Comparison of ENCODE assay signal across 11 cellular contexts in the genomic region with DNA sequence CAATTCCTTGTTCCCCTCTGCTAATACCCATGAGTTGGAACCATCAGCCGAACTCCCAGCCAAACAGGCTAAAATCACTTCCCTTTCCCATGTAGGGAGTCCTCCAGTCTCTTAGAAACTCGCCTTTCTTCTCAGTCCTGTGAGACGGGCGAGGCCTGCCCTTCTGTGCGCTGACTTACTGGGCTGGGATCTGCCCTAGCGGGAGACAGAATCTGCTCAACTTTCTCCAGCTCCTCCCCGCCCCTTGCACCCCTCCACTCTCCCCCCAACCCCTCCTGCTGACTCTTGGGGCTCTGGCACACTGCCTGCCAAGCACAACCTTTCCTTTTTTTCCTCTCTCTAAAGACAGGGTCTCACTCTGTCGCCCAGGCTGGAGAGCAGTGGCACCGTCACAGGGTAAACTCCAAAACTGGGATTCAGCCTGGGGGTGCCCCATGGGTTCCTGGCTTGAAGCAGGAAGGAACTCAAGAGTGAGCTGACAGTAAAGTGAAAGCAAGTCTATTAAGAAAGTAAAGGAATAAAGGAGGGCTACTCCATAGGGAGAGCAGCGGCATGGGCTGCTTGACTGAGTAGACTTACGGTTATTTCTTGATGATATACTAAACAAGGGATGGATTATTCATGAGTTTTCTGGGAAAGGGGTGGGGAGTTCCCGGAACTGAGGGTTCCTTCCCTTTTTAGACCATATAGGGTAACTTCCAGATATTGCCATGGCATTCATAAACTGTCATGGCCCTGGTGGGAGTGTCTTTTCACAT. TPM values are rescaled to one million over a fixed set of nuclear protein-coding genes. Genes with fewer than 3 reads are reported as not detected.
DNase-seq lines count a peak whose midpoint lies in the region; ATAC-seq, FAIRE-seq and TF ChIP-seq lines count a peak whose summit lies in the region.
"Had no signal": no experiment of that assay in that cellular context is flagged by ENCODE, and none has a peak within 500 bp of the region (broad histone marks: within the 10 kb centered on the region; RNA-seq: fewer than 3 reads in every experiment).

No MANE protein-coding gene starts in this region.

- H3K79me2 ChIP-seq in MM.1S (ENCODE audit: low read length): no peaks in the 10 kb centered on the region

- FAIRE-seq in kidney (lab: Jason Lieb, UNC): no peak

- H3K4me2 ChIP-seq in MM.1S (ENCODE audit: low read depth, low read length): no peak overlapping the region

- H3K9ac ChIP-seq in HUES6 (ENCODE audit: low read length) (peak overlapping the region; percentile 33), kidney (ENCODE audit: low read length in 2 of 2) (no peak overlapping the region), MM.1S (ENCODE audit: low read length) (no peak overlapping the region)

- H2AFZ ChIP-seq in MM.1S (ENCODE audit: low read length): no peak overlapping the region

- H3K27me3 ChIP-seq in HUES6 (ENCODE audit: control insufficient read depth, insufficient read depth, low read length): no peaks in the 10 kb centered on the region
- 0 out of 2 replicates have a peak, but pooled peaks cover 5% of the 10 kb centered on the region for H3K27me3 ChIP-seq in MM.1S (replicated peaks; ENCODE audit: insufficient read depth, low read length)

- H3K27ac ChIP-seq in HUES6 (ENCODE audit: low read depth, low read length): no peak overlapping the region; the same call in 1 of the 2 replicates
- H3K27ac ChIP-seq in kidney (ENCODE audit: low read depth in 2 of 2, low read length in 2 of 2): peak overlapping the region; percentile 63 to 65
- no peak overlapping the region for H3K27ac ChIP-seq in MM.1S (ENCODE audit: low read length)

- TF ChIP-seq CTCF in choroid plexus epithelial cell (conservative IDR thresholded peaks at IDR 0.05; ENCODE audit: low read depth, low read length): no peak
- TF ChIP-seq CTCF in kidney (IDR thresholded peaks at IDR 0.05; ENCODE audit: borderline replicate concordance, extremely low read depth, insufficient read depth): no peak
- no peak for TF ChIP-seq CTCF in MM.1S (IDR thresholded peaks at IDR 0.05; ENCODE audit: low read length)

- no peaks in the 10 kb centered on the region for H3K9me2 ChIP-seq in MM.1S (replicated peaks; ENCODE audit: insufficient read depth, low read length)

- H3K36me3 ChIP-seq in HUES6 (ENCODE audit: control insufficient read depth, insufficient read depth, low read length) (no peaks in the 10 kb centered on the region), kidney (ENCODE audit: control insufficient read depth in 1 of 2, insufficient read depth in 2 of 2, low read length in 2 of 2) (peaks cover 0 to 2% of the 10 kb centered on the region in 2 donors), MM.1S (replicated peaks; ENCODE audit: insufficient read depth, low read length) (no peaks in the 10 kb centered on the region)

- H3K4me1 ChIP-seq in HUES6 (ENCODE audit: control insufficient read depth, insufficient read depth, low read length) (peaks cover 36% of the 10 kb centered on the region), kidney (ENCODE audit: control insufficient read depth in 1 of 2, insufficient read depth in 1 of 2, low read depth in 1 of 2, low read length in 2 of 2) (peaks cover 5 to 6% of the 10 kb centered on the region in 2 donors), MM.1S (ENCODE audit: low read length) (0 out of 2 replicates have a peak, but pooled peaks cover 7% of the 10 kb centered on the region)

- no peaks in the 10 kb centered on the region for H3K9me3 ChIP-seq in HUES6 (ENCODE audit: control insufficient read depth, insufficient read depth, low read depth, low read length)
- no peaks in the 10 kb centered on the region for H3K9me3 ChIP-seq in kidney (ENCODE audit: control insufficient read depth in 1 of 2, low read length in 2 of 2)
- no peaks in the 10 kb centered on the region for H3K9me3 ChIP-seq in MM.1S (replicated peaks; ENCODE audit: insufficient read depth, low read length)

- no peaks in the 10 kb centered on the region for H3F3A ChIP-seq in MM.1S (ENCODE audit: insufficient read depth, low read length)

- DNase-seq in choroid plexus epithelial cell (ENCODE audit: low read depth) (peak; percentile 16), kidney (peak; percentile 75), sciatic nerve (ENCODE audit: low spot score) (peak; percentile 70), kidney glomerular epithelial cell (lab: John Stamatoyannopoulos, UW) (no peak), NCI-H2081 treated with DMSO at 0.1 percent for 48 hours (lab: John Stamatoyannopoulos, UW) (no peak), MM.1S (no peak), UCSD-AML1 (lab: John Stamatoyannopoulos, UW; ENCODE audit: unreplicated experiment) (no peak)
- DNase-seq: activated B cell treated with CpG ODN at 0.5 μM for 24 hours; NK-92 treated with Interleukin-12 subunit alpha and Interleukin-12 subunit beta, amount 100 ng/mL, for 24 hours; stimulated activated CD4-positive, alpha-beta T cell treated with anti-CD3 and anti-CD28 coated beads, Interleukin-4, amount 100 ng/mL, for 1 hour had no signal

- intact Hi-C loops in kidney (cut with DNase I): no loop called here
- intact Hi-C loops in sciatic nerve (cut with DNase I): loop anchor here (10.0 kb wide), 1 partner anchor 298 kb away; no protein-coding TSS in a partner anchor

- H3K4me3 ChIP-seq in HUES6 (ENCODE audit: low read depth, low read length) (no peak overlapping the region), choroid plexus epithelial cell (ENCODE audit: low read depth, low read length) (no peak overlapping the region), kidney (ENCODE audit: low read length in 2 of 2) (no peak overlapping the region), MM.1S (ENCODE audit: low read length) (no peak overlapping the region)

- ATAC-seq in sciatic nerve: peak; percentile 55

- H4K20me1 ChIP-seq in MM.1S (ENCODE audit: insufficient read depth, low read length): no peaks in the 10 kb centered on the region

RNA-seq across cellular contexts. Expression of gene EMID1, which starts 53.1 kb away (rescaled TPM):
- total RNA-seq in kidney: 9.6 TPM
- polyA plus RNA-seq in kidney (ENCODE audit: insufficient read depth, low read depth, low replicate concordance): 25.5 TPM
- 3.7 TPM for total RNA-seq in sciatic nerve
- total RNA-seq: activated B cell treated with CpG ODN at 0.5 μM for 24 hours had no signal

Comparison
In these comparisons a context has a peak if more than half of its experiments do, and no peak if none do; other contexts are left out.
1. H3K27ac ChIP-seq: peak in kidney (2 of 2); none in HUES6 (single experiment) and MM.1S (single experiment).
2. DNase-seq: peak in choroid plexus epithelial cell (single experiment), kidney (single experiment) and sciatic nerve (single experiment); none in kidney glomerular epithelial cell (single experiment), NCI-H2081 treated with DMSO at 0.1 percent for 48 hours (single experiment), MM.1S (single experiment) and UCSD-AML1 (single experiment).